In genomic region chr1:234608720-234609527, GRCh38 we compare ENCODE assay signal across 8 cellular contexts. TPM values are rescaled to one million over a fixed set of nuclear protein-coding genes. Genes with fewer than 3 reads are reported as not detected.
DNase-seq lines count a peak whose midpoint lies in the region; ATAC-seq, FAIRE-seq and TF ChIP-seq lines count a peak whose summit lies in the region.

No MANE protein-coding gene starts in this region.

- POLR2A ChIA-PET in A549 (lab: Yijun Ruan, JAX) = interaction anchor here (1.5 to 6.2 kb wide), 7 partner anchors 8 to 482 kb away, joined by 3 to 171 read pairs (median 48); no protein-coding TSS in a partner anchor

- TF ChIP-seq RAD21 in A549 (conservative IDR thresholded peaks at IDR 0.05 in 1 of 2, IDR thresholded peaks at IDR 0.05 in 1 of 2) = no peak

- H3K9ac ChIP-seq in kidney (ENCODE audit: low read length in 2 of 2) = peak overlapping the region; percentile 78 to 99

- H3K9me3 Mint-ChIP-seq in GM23338 (peaks cover 7% of the 10 kb centered on the region; the same call in 1 of the 3 replicates), brain (peaks cover 0 to 11% (median 3%) of the 10 kb centered on the region in 5 experiments)

- peaks cover 44% of the 10 kb centered on the region for H3K36me3 Mint-ChIP-seq in GM23338 (ENCODE audit: low read depth)
- H3K36me3 Mint-ChIP-seq in brain = peaks cover 43% of the 10 kb centered on the region

- peaks cover 52% of the 10 kb centered on the region for H3K79me2 ChIP-seq in GM23338 (replicated peaks; ENCODE audit: insufficient read depth)

- no peak for TF ChIP-seq EP300 in A549 (IDR thresholded peaks at IDR 0.05)

- FAIRE-seq in A549 (lab: Jason Lieb, UNC) (no peak), kidney (lab: Jason Lieb, UNC) (no peak)

- H2AFZ ChIP-seq in GM23338 = no peak overlapping the region

- DNase-seq in A549 (ENCODE audit: low read depth in 1 of 2, low spot score in 1 of 2) (peak in 1 of 2 experiments; percentile 69), GM23338 (ENCODE audit: low spot score) (peak; percentile 57), T1000 (lab: John Stamatoyannopoulos, UW) (peak; percentile 21), kidney (peak; percentile 90), hippocampal formation (lab: John Stamatoyannopoulos, UW) (no peak)
- DNase-seq in stimulated activated CD4-positive, alpha-beta T cell treated with anti-CD3 and anti-CD28 coated beads, Interleukin-2, amount 100 ng/mL, for 4 hours (ENCODE audit: low read depth) = peak; percentile 62

- no peaks in the 10 kb centered on the region for H3K9me2 ChIP-seq in GM23338 (ENCODE audit: insufficient read depth)

- H3K4me3 ChIP-seq in A549 = peak overlapping the region; percentile 64
- peak overlapping the region; percentile 72 for H3K4me3 ChIP-seq in GM23338
- peak overlapping the region; percentile 77 to 92 for H3K4me3 ChIP-seq in kidney (ENCODE audit: low read length in 2 of 2)

- peak overlapping the region; percentile 91; the same call in 2 of the 3 replicates for H3K4me3 Mint-ChIP-seq in GM23338
- peak overlapping the region in 4 of 5 experiments; percentile 95 to 100 (median 98) for H3K4me3 Mint-ChIP-seq in brain

- CTCF ChIA-PET in A549 (lab: Yijun Ruan, JAX) = interaction anchor here (0.8 to 2.2 kb wide), 5 partner anchors 8 to 130 kb away, joined by 3 to 8 read pairs (median 3); no protein-coding TSS in a partner anchor

- H3K4me2 ChIP-seq in A549 = peak overlapping the region; percentile 96
- peak overlapping the region; percentile 73 for H3K4me2 ChIP-seq in GM23338

- TF ChIP-seq CTCF in A549 (IDR thresholded peaks at IDR 0.05) (no peak), GM23338 (conservative IDR thresholded peaks at IDR 0.05; ENCODE audit: low read depth in 2 of 2) (no peak), brain (conservative IDR thresholded peaks at IDR 0.05) (no peak), kidney (IDR thresholded peaks at IDR 0.05; ENCODE audit: borderline replicate concordance, extremely low read depth, insufficient read depth) (no peak)

- H3K27me3 Mint-ChIP-seq in GM23338 (ENCODE audit: insufficient read depth, low read depth, poor library complexity) = peaks cover 14% of the 10 kb centered on the region
- peaks cover 31% of the 10 kb centered on the region for H3K27me3 Mint-ChIP-seq in brain

- H3F3A ChIP-seq in GM23338 (replicated peaks; ENCODE audit: low read depth) = peaks cover 4% of the 10 kb centered on the region; the same call in 1 of the 2 replicates

- H3K36me3 ChIP-seq in GM23338 (ENCODE audit: insufficient read depth) (peaks cover 8% of the 10 kb centered on the region; the same call in 1 of the 2 replicates), kidney (ENCODE audit: control insufficient read depth in 1 of 2, insufficient read depth in 2 of 2, low read length in 2 of 2) (peaks cover 7 to 42% of the 10 kb centered on the region in 2 donors)

- no peaks in the 10 kb centered on the region for H3K27me3 ChIP-seq in GM23338 (ENCODE audit: insufficient read depth)

- intact Hi-C loops in kidney (cut with DNase I) = loop anchor here (10.0 kb wide), 1 partner anchor 476 kb away; no protein-coding TSS in a partner anchor

- H3K4me1 Mint-ChIP-seq in GM23338 (peaks cover 64% of the 10 kb centered on the region), brain (peaks cover 59% of the 10 kb centered on the region)

- TF ChIP-seq POLR2A in A549 (IDR thresholded peaks at IDR 0.05; ENCODE audit: low read length) = peak; percentile 57

- ATAC-seq in A549 (no peak), GM23338 (no peak; the same call in 2 of the 3 replicates), GM18909 (IDR thresholded peaks at IDR 0.05; ENCODE audit: poor library complexity, unreplicated experiment) (no peak)

- H3K4me1 ChIP-seq in A549 (peaks cover 26% of the 10 kb centered on the region), GM23338 (ENCODE audit: insufficient read depth) (peaks cover 60% of the 10 kb centered on the region), kidney (ENCODE audit: control insufficient read depth in 1 of 2, insufficient read depth in 1 of 2, low read depth in 1 of 2, low read length in 2 of 2) (peaks cover 23 to 26% of the 10 kb centered on the region in 2 donors)

- peaks cover 23% of the 10 kb centered on the region for H4K20me1 ChIP-seq in GM23338 (replicated peaks; ENCODE audit: insufficient read depth)

- no peaks in the 10 kb centered on the region for H3K9me3 ChIP-seq in A549
- no peaks in the 10 kb centered on the region for H3K9me3 ChIP-seq in kidney (ENCODE audit: control insufficient read depth in 1 of 2, low read length in 2 of 2)

- H3K27ac Mint-ChIP-seq in GM23338 (no peak overlapping the region), brain (peak overlapping the region in 4 of 5 experiments; percentile 60 to 100 (median 93))

- 1% methylated on average over 19 of the region's 122 CpGs for WGBS in A549 (ENCODE audit: missing lambda C conversion rate)

- H3K27ac ChIP-seq in A549 = peak overlapping the region; percentile 96
- H3K27ac ChIP-seq in GM23338 (ENCODE audit: low read depth) = no peak overlapping the region
- H3K27ac ChIP-seq in kidney (ENCODE audit: low read depth in 2 of 2, low read length in 2 of 2) = peak overlapping the region; percentile 100

TF ChIP-seq in A549, 52 proteins besides CTCF, POLR2A, EP300 and RAD21 (continues in another document):
- TF ChIP-seq MAX (IDR thresholded peaks at IDR 0.05) = peak; percentile 43
- no peak for TF ChIP-seq PBX3 (IDR thresholded peaks at IDR 0.05)
- TF ChIP-seq SREBF2 (IDR thresholded peaks at IDR 0.05) = no peak
- no peak for TF ChIP-seq TP53 (CRISPR knock-in tag; IDR thresholded peaks at IDR 0.05)
- no peak for TF ChIP-seq CHD4 (IDR thresholded peaks at IDR 0.05; ENCODE audit: borderline replicate concordance)
- TF ChIP-seq MAFK (IDR thresholded peaks at IDR 0.05; ENCODE audit: partially characterized antibody) = no peak
- TF ChIP-seq ZNF302 (CRISPR knock-in tag; IDR thresholded peaks at IDR 0.05) = no peak
- TF ChIP-seq HEYL (CRISPR knock-in tag; IDR thresholded peaks at IDR 0.05) = no peak
- TF ChIP-seq EHMT2 (IDR thresholded peaks at IDR 0.05; ENCODE audit: low read depth) = no peak
- TF ChIP-seq BHLHE40 (IDR thresholded peaks at IDR 0.05; ENCODE audit: low read depth, low read length) = no peak
- peak in 1 of 2 experiments; percentile 77; a peak in 4 of 5 replicates for TF ChIP-seq JUN (IDR thresholded peaks at IDR 0.05)

TF ChIP-seq in GM23338, 12 proteins besides CTCF, POLR2A, EP300 and RAD21 (continues in another document):
- peak; percentile 62 for TF ChIP-seq CREB1 (CRISPR knock-in tag; IDR thresholded peaks at IDR 0.05; ENCODE audit: low read depth)

RNA-seq across cellular contexts. Expression of gene IRF2BP2, which starts 1.1 kb away (rescaled TPM):
- polyA plus RNA-seq in A549 (2011; rRNA removed) (38.2 and 53.5 TPM in 2 replicates), A549 (2017; fragmentation: RNase III; extraction: RNeasy Plus Mini Kit Qiagen cat#74134 plus additional on column Dnase treatment) (42.7 to 53.5 TPM (median 53.0 TPM) in 3 replicates), GM23338 (2016; fragmentation: Nextera tagmentation; extraction: Ambion mirVana) (19.4 and 21.5 TPM in 2 replicates), brain (ENCODE audit: insufficient read depth, low read depth, low replicate concordance) (163 TPM), kidney (ENCODE audit: insufficient read depth, low read depth, low replicate concordance) (53.8 TPM)
- 79.4 and 99.0 TPM in 2 replicates for polyA plus RNA-seq in A549 (2012; cell fraction: cytosol; rRNA removed)
- 131 and 168 TPM in 2 replicates for polyA plus RNA-seq in A549 (2012; cell fraction: nucleus; rRNA removed)
- polyA minus RNA-seq in A549 (2011; rRNA and poly(A)+ RNA removed) = 76.2 and 82.0 TPM in 2 replicates
- 62.4 and 62.9 TPM in 2 replicates for total RNA-seq in GM23338 (2014; rRNA removed; shearing (Covaris generic))
- total RNA-seq in kidney = 130 TPM

Comparison
In these comparisons a context has a peak if more than half of its experiments do, and no peak if none do; other contexts are left out.
1. DNase-seq: peak in GM23338 (single experiment), T1000 (single experiment), kidney (single experiment) and stimulated activated CD4-positive, alpha-beta T cell treated with anti-CD3 and anti-CD28 coated beads, Interleukin-2, amount 100 ng/mL, for 4 hours (single experiment); none in hippocampal formation (0 of 2).
2. Peak in every context shown above with its lines, with median percentiles within 50 percentile points of each other: H3K4me3 ChIP-seq.